1 cellular context compared by ENCODE assay signal in the genomic region with DNA sequence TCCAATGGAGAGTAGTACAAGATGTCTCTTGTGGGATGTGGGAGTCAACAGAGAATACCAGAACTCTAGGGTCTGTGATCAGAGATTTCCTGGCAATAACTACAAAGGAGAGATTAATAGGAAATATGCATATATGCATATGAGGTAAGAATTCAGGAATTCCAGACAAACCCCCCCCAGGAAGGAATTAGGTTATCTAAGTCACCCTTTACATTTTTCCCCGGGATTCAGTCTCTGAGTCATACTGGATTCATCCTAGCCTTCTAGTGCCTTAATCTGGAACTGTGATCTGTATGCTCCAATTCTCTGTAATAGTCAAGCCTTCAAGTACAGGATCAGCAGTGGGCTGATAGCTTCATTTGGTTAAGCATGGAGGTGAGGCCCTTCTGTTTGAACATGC.
A peak's percentile ranks its signal among the peaks of the same experiment; 100 is the strongest.
TF ChIP-seq lines count a peak whose summit lies in the region.

No MANE protein-coding gene starts in this region.

TF ChIP-seq in SK-N-SH, 30 proteins besides CTCF, POLR2A, EP300 and RAD21 (continued from another document):
- TF ChIP-seq, protein P1, sequence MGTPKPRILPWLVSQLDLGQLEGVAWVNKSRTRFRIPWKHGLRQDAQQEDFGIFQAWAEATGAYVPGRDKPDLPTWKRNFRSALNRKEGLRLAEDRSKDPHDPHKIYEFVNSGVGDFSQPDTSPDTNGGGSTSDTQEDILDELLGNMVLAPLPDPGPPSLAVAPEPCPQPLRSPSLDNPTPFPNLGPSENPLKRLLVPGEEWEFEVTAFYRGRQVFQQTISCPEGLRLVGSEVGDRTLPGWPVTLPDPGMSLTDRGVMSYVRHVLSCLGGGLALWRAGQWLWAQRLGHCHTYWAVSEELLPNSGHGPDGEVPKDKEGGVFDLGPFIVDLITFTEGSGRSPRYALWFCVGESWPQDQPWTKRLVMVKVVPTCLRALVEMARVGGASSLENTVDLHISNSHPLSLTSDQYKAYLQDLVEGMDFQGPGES (IDR thresholded peaks at IDR 0.05; ENCODE audit: low read depth, low read length), result no peak
- TF ChIP-seq POLR2AphosphoS5 (IDR thresholded peaks at IDR 0.05; ENCODE audit: low read depth, low read length), result peak; percentile 38; the same call in 1 of the 2 replicates
- TF ChIP-seq FOSL2 (IDR thresholded peaks at IDR 0.05; ENCODE audit: borderline replicate concordance, low read depth), result peak; percentile 82
- no peak for TF ChIP-seq FOXM1 (IDR thresholded peaks at IDR 0.05; ENCODE audit: low read depth)
- no peak for TF ChIP-seq CHD2 (IDR thresholded peaks at IDR 0.05; ENCODE audit: low read length, partially characterized antibody)
- no peak for TF ChIP-seq EZH2phosphoT487 (IDR thresholded peaks at IDR 0.05; ENCODE audit: borderline replicate concordance, low read depth)
- no peak for TF ChIP-seq TAF1 (IDR thresholded peaks at IDR 0.05; ENCODE audit: borderline replicate concordance, low read depth, low read length)
- TF ChIP-seq, protein P2, sequence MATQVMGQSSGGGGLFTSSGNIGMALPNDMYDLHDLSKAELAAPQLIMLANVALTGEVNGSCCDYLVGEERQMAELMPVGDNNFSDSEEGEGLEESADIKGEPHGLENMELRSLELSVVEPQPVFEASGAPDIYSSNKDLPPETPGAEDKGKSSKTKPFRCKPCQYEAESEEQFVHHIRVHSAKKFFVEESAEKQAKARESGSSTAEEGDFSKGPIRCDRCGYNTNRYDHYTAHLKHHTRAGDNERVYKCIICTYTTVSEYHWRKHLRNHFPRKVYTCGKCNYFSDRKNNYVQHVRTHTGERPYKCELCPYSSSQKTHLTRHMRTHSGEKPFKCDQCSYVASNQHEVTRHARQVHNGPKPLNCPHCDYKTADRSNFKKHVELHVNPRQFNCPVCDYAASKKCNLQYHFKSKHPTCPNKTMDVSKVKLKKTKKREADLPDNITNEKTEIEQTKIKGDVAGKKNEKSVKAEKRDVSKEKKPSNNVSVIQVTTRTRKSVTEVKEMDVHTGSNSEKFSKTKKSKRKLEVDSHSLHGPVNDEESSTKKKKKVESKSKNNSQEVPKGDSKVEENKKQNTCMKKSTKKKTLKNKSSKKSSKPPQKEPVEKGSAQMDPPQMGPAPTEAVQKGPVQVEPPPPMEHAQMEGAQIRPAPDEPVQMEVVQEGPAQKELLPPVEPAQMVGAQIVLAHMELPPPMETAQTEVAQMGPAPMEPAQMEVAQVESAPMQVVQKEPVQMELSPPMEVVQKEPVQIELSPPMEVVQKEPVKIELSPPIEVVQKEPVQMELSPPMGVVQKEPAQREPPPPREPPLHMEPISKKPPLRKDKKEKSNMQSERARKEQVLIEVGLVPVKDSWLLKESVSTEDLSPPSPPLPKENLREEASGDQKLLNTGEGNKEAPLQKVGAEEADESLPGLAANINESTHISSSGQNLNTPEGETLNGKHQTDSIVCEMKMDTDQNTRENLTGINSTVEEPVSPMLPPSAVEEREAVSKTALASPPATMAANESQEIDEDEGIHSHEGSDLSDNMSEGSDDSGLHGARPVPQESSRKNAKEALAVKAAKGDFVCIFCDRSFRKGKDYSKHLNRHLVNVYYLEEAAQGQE (IDR thresholded peaks at IDR 0.05; ENCODE audit: low read depth, low read length), result no peak
- TF ChIP-seq NFIC (IDR thresholded peaks at IDR 0.05; ENCODE audit: borderline replicate concordance), result peak; percentile 14; the same call in 1 of the 2 replicates
- TF ChIP-seq, protein P3, sequence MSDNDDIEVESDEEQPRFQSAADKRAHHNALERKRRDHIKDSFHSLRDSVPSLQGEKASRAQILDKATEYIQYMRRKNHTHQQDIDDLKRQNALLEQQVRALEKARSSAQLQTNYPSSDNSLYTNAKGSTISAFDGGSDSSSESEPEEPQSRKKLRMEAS (IDR thresholded peaks at IDR 0.05; ENCODE audit: low read depth), result no peak
- no peak for TF ChIP-seq SIN3A (IDR thresholded peaks at IDR 0.05; ENCODE audit: borderline replicate concordance, low read depth, low read length)
- TF ChIP-seq, protein P4, sequence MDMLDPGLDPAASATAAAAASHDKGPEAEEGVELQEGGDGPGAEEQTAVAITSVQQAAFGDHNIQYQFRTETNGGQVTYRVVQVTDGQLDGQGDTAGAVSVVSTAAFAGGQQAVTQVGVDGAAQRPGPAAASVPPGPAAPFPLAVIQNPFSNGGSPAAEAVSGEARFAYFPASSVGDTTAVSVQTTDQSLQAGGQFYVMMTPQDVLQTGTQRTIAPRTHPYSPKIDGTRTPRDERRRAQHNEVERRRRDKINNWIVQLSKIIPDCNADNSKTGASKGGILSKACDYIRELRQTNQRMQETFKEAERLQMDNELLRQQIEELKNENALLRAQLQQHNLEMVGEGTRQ (IDR thresholded peaks at IDR 0.05; ENCODE audit: borderline replicate concordance, low read depth, low read length), result no peak
- TF ChIP-seq RXRA (IDR thresholded peaks at IDR 0.05; ENCODE audit: borderline replicate concordance, low read depth), result peak; percentile 65; the same call in 1 of the 2 replicates
- TF ChIP-seq NRF1 (IDR thresholded peaks at IDR 0.05; ENCODE audit: low read depth, low read length), result no peak
- TF ChIP-seq MXI1 (IDR thresholded peaks at IDR 0.05; ENCODE audit: low read depth, low read length), result no peak
- TF ChIP-seq MEF2A (IDR thresholded peaks at IDR 0.05; ENCODE audit: borderline replicate concordance, low read depth), result no peak
- TF ChIP-seq GABPA (IDR thresholded peaks at IDR 0.05; ENCODE audit: low read depth), result no peak
- no peak for TF ChIP-seq YY1 (IDR thresholded peaks at IDR 0.05; ENCODE audit: low read depth)
- TF ChIP-seq SMC3 (IDR thresholded peaks at IDR 0.05; ENCODE audit: low read depth, low read length), result no peak
- peak; percentile 88 for TF ChIP-seq JUND (IDR thresholded peaks at IDR 0.05)
